In genomic region chr11:31102316-31102715, GRCh38 we compare ENCODE assay signal across 35 cellular contexts.
"Had no signal": no experiment of that assay in that cellular context is flagged by ENCODE, and none has a peak within 500 bp of the region (broad histone marks: within the 10 kb centered on the region; RNA-seq: fewer than 3 reads in every experiment).

No MANE protein-coding gene starts in this region.

- H3K9me3 ChIP-seq: MG63 had no signal

- DNase-seq: Karpas-422, Kasumi-1, MG63, MM.1S, MV-4-11, NCI-H1048, NCI-H1092, NCI-H1092 treated with DMSO at 0.1 percent for 48 hours, NCI-H1105, NCI-H1105 treated with DMSO at 0.1 percent for 48 hours, NCI-H1417 treated with DMSO at 0.1 percent for 48 hours, NCI-H1436, NCI-H1436 treated with DMSO at 0.1 percent for 48 hours, NCI-H146, NCI-H1694, NCI-H1694 treated with DMSO at 0.1 percent for 48 hours, NCI-H187, NCI-H187 treated with DMSO at 0.1 percent for 48 hours, NCI-H1930, NCI-H2029, NCI-H2029 treated with DMSO at 0.1 percent for 48 hours, NCI-H2081, NCI-H2081 treated with DMSO at 0.1 percent for 48 hours, NCI-H2107, NCI-H2171, NCI-H2171 treated with DMSO at 0.1 percent for 48 hours, NCI-H2227 treated with DMSO at 0.1 percent for 48 hours, NCI-H226, NCI-H345, NCI-H446, NCI-H446 treated with DMSO at 0.1 percent for 48 hours, NCI-H510A, NCI-H510A treated with DMSO at 0.1 percent for 48 hours, NCI-H524, NCI-H524 treated with DMSO at 0.1 percent for 48 hours had no signal

- H3K36me3 ChIP-seq: MG63 had no signal

- H3K4me3 ChIP-seq: MG63 had no signal

- H3K27me3 ChIP-seq: MG63 had no signal
